Comparison of ENCODE assay signal across 16 cellular contexts in the genomic region with DNA sequence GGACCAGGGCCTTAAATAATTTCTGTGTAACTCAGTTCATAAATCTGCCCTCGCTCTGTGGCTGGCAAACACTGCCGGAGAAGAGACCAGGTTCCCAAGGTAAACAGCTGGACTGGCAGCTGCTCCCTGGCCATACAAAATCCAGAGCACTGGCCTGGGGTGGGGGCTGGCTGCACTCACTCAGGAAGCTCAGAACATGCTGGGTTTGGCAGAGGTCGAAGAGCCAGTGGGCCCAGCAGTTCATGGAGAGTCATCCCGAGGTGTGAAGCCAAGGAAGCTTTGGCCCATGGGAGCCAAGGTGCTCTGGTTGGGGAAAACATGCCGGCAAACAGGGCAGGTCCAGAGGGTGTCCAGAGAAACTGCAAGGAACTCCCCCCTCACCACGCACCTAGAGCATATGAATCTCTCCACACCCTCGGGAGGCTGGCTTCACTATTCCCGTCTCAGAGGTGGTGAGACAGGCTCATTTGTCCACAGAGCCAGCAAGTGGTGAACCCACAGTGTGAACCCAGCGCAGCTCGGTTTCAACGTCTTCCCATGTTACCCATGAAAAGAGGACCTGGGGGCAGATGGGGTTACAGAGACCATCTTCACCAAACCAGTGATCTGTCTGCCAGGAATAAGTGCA.
DNase-seq lines count a peak whose midpoint lies in the region; ATAC-seq and TF ChIP-seq lines count a peak whose summit lies in the region.
"Had no signal": no experiment of that assay in that cellular context is flagged by ENCODE, and none has a peak within 500 bp of the region (broad histone marks: within the 10 kb centered on the region; RNA-seq: fewer than 3 reads in every experiment).

No MANE protein-coding gene starts in this region.

- H3F3A ChIP-seq in SK-N-SH (replicated peaks; ENCODE audit: insufficient read depth), result peaks cover 6% of the 10 kb centered on the region

- peak overlapping the region in 1 of 2 experiments; percentile 40; a peak in 2 of 4 replicates for H3K27ac ChIP-seq in SK-N-SH (ENCODE audit: low read depth in 2 of 2, low read length in 1 of 2)
- no peak overlapping the region for H3K27ac ChIP-seq in CD4-positive, alpha-beta T cell (ENCODE audit: low read depth, low read length)
- H3K27ac ChIP-seq in WERI-Rb-1, result no peak overlapping the region
- H3K27ac ChIP-seq: hepatocyte, thoracic aorta had no signal

- peaks cover 12% of the 10 kb centered on the region for H3K27me3 Mint-ChIP-seq in CD4-positive, alpha-beta T cell
- peaks cover 25 to 39% of the 10 kb centered on the region in 2 donors for H3K27me3 Mint-ChIP-seq in natural killer cell treated with Interleukin-12 subunit alpha and Interleukin-12 subunit beta and Interleukin-15 and Interleukin-18, amount 100 ng/mL, for 72 hours
- peaks cover 27% of the 10 kb centered on the region for H3K27me3 Mint-ChIP-seq in progenitor cell of endocrine pancreas

- TF ChIP-seq RAD21 in SK-N-SH (IDR thresholded peaks at IDR 0.05; ENCODE audit: low read length), result no peak

- H3K9me3 ChIP-seq in SK-N-SH, result no peaks in the 10 kb centered on the region
- no peaks in the 10 kb centered on the region for H3K9me3 ChIP-seq in CD4-positive, alpha-beta T cell (ENCODE audit: control insufficient read depth, low read length)
- no peaks in the 10 kb centered on the region for H3K9me3 ChIP-seq in WERI-Rb-1 (ENCODE audit: severe bottlenecking)
- H3K9me3 ChIP-seq: thoracic aorta had no signal

- no peak overlapping the region for H3K4me3 ChIP-seq in SK-N-SH (ENCODE audit: low read depth in 2 of 2, low read length in 1 of 2)
- H3K4me3 ChIP-seq in WERI-Rb-1 (ENCODE audit: low read depth, low read length), result no peak overlapping the region
- H3K4me3 ChIP-seq: hepatocyte, lung, thoracic aorta had no signal

- WGBS in SK-N-SH (ENCODE audit: low lambda C conversion rate), result 76% methylated on average over 8 of the region's 11 CpGs

- TF ChIP-seq EP300 in SK-N-SH (IDR thresholded peaks at IDR 0.05; ENCODE audit: borderline replicate concordance in 1 of 2, low read depth in 1 of 2, low read length in 1 of 2), result no peak

- peaks cover 0 to 57% of the 10 kb centered on the region in 2 experiments; a peak in 2 of 4 replicates for H3K4me1 ChIP-seq in SK-N-SH (ENCODE audit: control insufficient read depth in 1 of 2, insufficient read depth in 2 of 2, low read depth in 1 of 2, low read length in 1 of 2)

- CTCF ChIA-PET in SK-N-SH (lab: Yijun Ruan, JAX), result interaction anchor here (1.0 to 2.4 kb wide), 4 partner anchors 10 to 76 kb away, joined by 4 to 7 read pairs (median 5); no protein-coding TSS in a partner anchor
- CTCF ChIA-PET in CD4-positive, alpha-beta T cell (lab: Charles Lee), result no interaction called here

- no peaks in the 10 kb centered on the region for H3K79me2 ChIP-seq in SK-N-SH (ENCODE audit: insufficient read depth)
- H3K79me2 ChIP-seq: hepatocyte had no signal

- intact Hi-C loops in CD4-positive, alpha-beta T cell (cut with DNase I, micrococcal nuclease), result no loop called here

- H3K9me2 ChIP-seq in SK-N-SH, result no peaks in the 10 kb centered on the region

- H3K4me1 Mint-ChIP-seq in CD4-positive, alpha-beta T cell (ENCODE audit: low read depth), result peaks cover 22% of the 10 kb centered on the region
- peaks cover 14 to 20% of the 10 kb centered on the region in 2 donors for H3K4me1 Mint-ChIP-seq in natural killer cell treated with Interleukin-12 subunit alpha and Interleukin-12 subunit beta and Interleukin-15 and Interleukin-18, amount 100 ng/mL, for 72 hours (ENCODE audit: low read depth in 2 of 2)
- no peaks in the 10 kb centered on the region for H3K4me1 Mint-ChIP-seq in progenitor cell of endocrine pancreas (ENCODE audit: low read depth)
- H3K4me1 Mint-ChIP-seq: naive B cell had no signal

- no peak for TF ChIP-seq CTCF in SK-N-SH (IDR thresholded peaks at IDR 0.05)
- no peak for TF ChIP-seq CTCF in CD4-positive, alpha-beta T cell (IDR thresholded peaks at IDR 0.05)
- TF ChIP-seq CTCF in WERI-Rb-1 (IDR thresholded peaks at IDR 0.05; ENCODE audit: low read depth, low read length), result no peak
- TF ChIP-seq CTCF in progenitor cell of endocrine pancreas (IDR thresholded peaks at IDR 0.05; ENCODE audit: unreplicated experiment), result no peak

- no peak overlapping the region for H3K27ac Mint-ChIP-seq in CD4-positive, alpha-beta T cell
- H3K27ac Mint-ChIP-seq in natural killer cell treated with Interleukin-12 subunit alpha and Interleukin-12 subunit beta and Interleukin-15 and Interleukin-18, amount 100 ng/mL, for 72 hours, result peak overlapping the region; percentile 6 to 17
- no peak overlapping the region for H3K27ac Mint-ChIP-seq in progenitor cell of endocrine pancreas
- H3K27ac Mint-ChIP-seq: naive B cell had no signal

- H3K4me3 Mint-ChIP-seq in CD4-positive, alpha-beta T cell, result peak overlapping the region; percentile 17
- peak overlapping the region; percentile 63 for H3K4me3 Mint-ChIP-seq in natural killer cell treated with Interleukin-12 subunit alpha and Interleukin-12 subunit beta and Interleukin-15 and Interleukin-18, amount 100 ng/mL, for 72 hours
- no peak overlapping the region for H3K4me3 Mint-ChIP-seq in progenitor cell of endocrine pancreas (ENCODE audit: low read depth)
- H3K4me3 Mint-ChIP-seq: naive B cell had no signal

- H3K36me3 ChIP-seq in SK-N-SH (replicated peaks in 1 of 2; ENCODE audit: control insufficient read depth in 1 of 2, insufficient read depth in 2 of 2, low read length in 1 of 2) (no peaks in the 10 kb centered on the region), WERI-Rb-1 (no peaks in the 10 kb centered on the region)
- H3K36me3 ChIP-seq: thoracic aorta had no signal

- H3K9me3 Mint-ChIP-seq in CD4-positive, alpha-beta T cell, result no peaks in the 10 kb centered on the region
- no peaks in the 10 kb centered on the region for H3K9me3 Mint-ChIP-seq in natural killer cell treated with Interleukin-12 subunit alpha and Interleukin-12 subunit beta and Interleukin-15 and Interleukin-18, amount 100 ng/mL, for 72 hours
- no peaks in the 10 kb centered on the region for H3K9me3 Mint-ChIP-seq in progenitor cell of endocrine pancreas (ENCODE audit: low read depth)

- H3K9ac ChIP-seq in SK-N-SH, result no peak overlapping the region

- no peaks in the 10 kb centered on the region for H4K20me1 ChIP-seq in SK-N-SH (ENCODE audit: insufficient read depth)

- ATAC-seq in SK-N-SH treated with all-trans-retinoic acid at 6 μM for 48 hours, result no peak
- ATAC-seq in CD4-positive, alpha-beta T cell (ENCODE audit: poor library complexity), result no peak
- peak in 1 of 2 donors; percentile 25 for ATAC-seq in natural killer cell treated with Interleukin-12 subunit alpha and Interleukin-12 subunit beta and Interleukin-15 and Interleukin-18, amount 100 ng/mL, for 72 hours

- DNase-seq in SK-N-SH (peak; percentile 47), WERI-Rb-1 (peak; percentile 5), NK-92 (lab: John Stamatoyannopoulos, UW; ENCODE audit: unreplicated experiment) (no peak), MV-4-11 (lab: John Stamatoyannopoulos, UW) (no peak), progenitor cell of endocrine pancreas (ENCODE audit: low spot score, unreplicated experiment) (no peak)
- peak in 1 of 10 experiments; percentile 10 for DNase-seq in CD4-positive, alpha-beta T cell
- peak; percentile 10 for DNase-seq in natural killer cell treated with Interleukin-12 subunit alpha and Interleukin-12 subunit beta and Interleukin-15 and Interleukin-18, amount 100 ng/mL, for 72 hours (ENCODE audit: low spot score)
- DNase-seq: DMS79, naive B cell, NCI-H1105, NCI-H526, SW 1271 had no signal

- no peak overlapping the region for H2AFZ ChIP-seq in SK-N-SH (ENCODE audit: low read depth)
- H2AFZ ChIP-seq: hepatocyte had no signal

- no peak overlapping the region for H3K4me2 ChIP-seq in SK-N-SH
- H3K4me2 ChIP-seq: hepatocyte had no signal

- POLR2A ChIA-PET in SK-N-SH (lab: Yijun Ruan, JAX), result interaction anchor here (0.6 to 1.1 kb wide), 4 partner anchors 11 to 130 kb away, joined by 3 to 4 read pairs (median 3); no protein-coding TSS in a partner anchor
- POLR2A ChIA-PET in CD4-positive, alpha-beta T cell (lab: Charles Lee), result no interaction called here

- H3K27me3 ChIP-seq in SK-N-SH (ENCODE audit: insufficient read depth), result no peaks in the 10 kb centered on the region
- H3K27me3 ChIP-seq in CD4-positive, alpha-beta T cell (ENCODE audit: control insufficient read depth, insufficient read depth, low read length), result peaks cover 6% of the 10 kb centered on the region
- no peaks in the 10 kb centered on the region for H3K27me3 ChIP-seq in WERI-Rb-1 (ENCODE audit: insufficient read depth, low read depth, severe bottlenecking)

- H3K36me3 Mint-ChIP-seq in CD4-positive, alpha-beta T cell (ENCODE audit: low read depth), result no peaks in the 10 kb centered on the region
- no peaks in the 10 kb centered on the region for H3K36me3 Mint-ChIP-seq in natural killer cell treated with Interleukin-12 subunit alpha and Interleukin-12 subunit beta and Interleukin-15 and Interleukin-18, amount 100 ng/mL, for 72 hours
- H3K36me3 Mint-ChIP-seq in progenitor cell of endocrine pancreas (ENCODE audit: insufficient read depth), result no peaks in the 10 kb centered on the region

TF ChIP-seq in SK-N-SH, 30 proteins besides CTCF, POLR2A, EP300 and RAD21:
- TF ChIP-seq TCF12 (IDR thresholded peaks at IDR 0.05) (no peak), TAF1 (IDR thresholded peaks at IDR 0.05; ENCODE audit: borderline replicate concordance, low read depth, low read length) (no peak), EZH2phosphoT487 (IDR thresholded peaks at IDR 0.05; ENCODE audit: borderline replicate concordance, low read depth) (no peak)

TF ChIP-seq in SK-N-SH treated with all-trans-retinoic acid at 6 μM for 48 hours, 23 proteins besides CTCF, POLR2A, EP300 and RAD21 (continues in another document):
- no peak for TF ChIP-seq POU6F1 (CRISPR knock-in tag; IDR thresholded peaks at IDR 0.05; ENCODE audit: borderline replicate concordance, low read depth)
- no peak for TF ChIP-seq ZFP3 (CRISPR knock-in tag; IDR thresholded peaks at IDR 0.05)
- no peak for TF ChIP-seq ZNF8 (CRISPR knock-in tag; IDR thresholded peaks at IDR 0.05)
- TF ChIP-seq ARNTL (CRISPR knock-in tag; IDR thresholded peaks at IDR 0.05; ENCODE audit: borderline replicate concordance, low read depth), result no peak
- no peak for TF ChIP-seq TCF4 (CRISPR knock-in tag; IDR thresholded peaks at IDR 0.05; ENCODE audit: borderline replicate concordance)

Comparison
In these comparisons a context has a peak if more than half of its experiments do, and no peak if none do; other contexts are left out.
1. DNase-seq: peak in SK-N-SH (single experiment), WERI-Rb-1 (single experiment) and natural killer cell treated with Interleukin-12 subunit alpha and Interleukin-12 subunit beta and Interleukin-15 and Interleukin-18, amount 100 ng/mL, for 72 hours (single experiment); none in NK-92 (single experiment), MV-4-11 (single experiment) and progenitor cell of endocrine pancreas (single experiment).
2. H3K27ac Mint-ChIP-seq: peak in natural killer cell treated with Interleukin-12 subunit alpha and Interleukin-12 subunit beta and Interleukin-15 and Interleukin-18, amount 100 ng/mL, for 72 hours (2 of 2); none in CD4-positive, alpha-beta T cell (single experiment) and progenitor cell of endocrine pancreas (single experiment).